ENCODE assay signal across 20 cellular contexts in genomic region chr6:109912136-109912535, GRCh38.
"Had no signal": no experiment of that assay in that cellular context is flagged by ENCODE, and none has a peak within 500 bp of the region (broad histone marks: within the 10 kb centered on the region; RNA-seq: fewer than 3 reads in every experiment).

No MANE protein-coding gene starts in this region.

- H3K9me3 ChIP-seq: MG63, SJCRH30 had no signal

- DNase-seq: Karpas-422, KG1, MG63, NCI-H1092, NCI-H1105 treated with DMSO at 0.1 percent for 48 hours, NCI-H1417 treated with DMSO at 0.1 percent for 48 hours, NCI-H146, NCI-H1694 treated with DMSO at 0.1 percent for 48 hours, NCI-H1930, NCI-H2081, NCI-H2107, NCI-H226, NCI-H446, NCI-H510A, NCI-H524 treated with DMSO at 0.1 percent for 48 hours, NCI-H69, NCI-H774, PC-3, SHP77 treated with DMSO at 0.1 percent for 48 hours, SJCRH30 had no signal

- H3K4me1 ChIP-seq: SJCRH30 had no signal

- H3K27ac ChIP-seq: SJCRH30 had no signal

- H3K36me3 ChIP-seq: MG63, SJCRH30 had no signal

- H3K27me3 ChIP-seq: MG63, SJCRH30 had no signal

- H3K4me3 ChIP-seq: MG63, SJCRH30 had no signal
